In the genomic region with DNA sequence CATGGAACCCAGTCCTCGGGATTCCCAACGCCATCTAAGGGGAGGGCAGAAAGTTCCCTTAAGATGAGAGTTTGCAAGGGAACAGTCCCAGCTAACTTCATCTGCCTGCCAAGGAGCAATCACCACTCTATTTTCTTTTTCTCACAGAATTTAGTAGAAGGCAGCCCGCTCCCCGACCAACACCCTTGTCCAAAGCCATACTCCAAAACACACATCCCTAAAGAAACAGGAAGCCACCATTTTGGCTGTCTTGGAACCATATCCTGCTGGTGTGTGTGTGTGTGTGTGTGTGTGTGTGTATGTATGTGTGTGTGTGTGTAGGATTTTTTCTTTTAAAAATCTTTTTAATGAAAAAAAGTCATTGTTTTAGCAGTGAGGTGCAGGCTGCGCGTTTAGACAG, we compare ENCODE assay signal across 15 cellular contexts. TPM values are rescaled to one million over a fixed set of nuclear protein-coding genes. Genes with fewer than 3 reads are reported as not detected.
DNase-seq lines count a peak whose midpoint lies in the region; ATAC-seq and TF ChIP-seq lines count a peak whose summit lies in the region.
"Had no signal": no experiment of that assay in that cellular context is flagged by ENCODE, and none has a peak within 500 bp of the region (broad histone marks: within the 10 kb centered on the region; RNA-seq: fewer than 3 reads in every experiment).

No MANE protein-coding gene starts in this region.

- peaks cover 84% of the 10 kb centered on the region for H3K27me3 Mint-ChIP-seq in stimulated activated memory B cell treated with anti-CD40 and anti-IgM and Interleukin-4, amounts not matched to agents 10 μg/mL and 1 μg/mL and 100 μg/mL, for 72 hours

- DNase-seq in esophagus squamous epithelium (lab: John Stamatoyannopoulos, UW) (no peak), lung (ENCODE audit: low spot score) (no peak), spleen (peak; percentile 25), NOMO-1 treated with DMSO at 0.1 percent for 48 hours (lab: John Stamatoyannopoulos, UW; ENCODE audit: unreplicated experiment) (no peak)
- DNase-seq: activated gamma-delta T cell treated with Interleukin-2 at 50 U/mL for 16 hours; AML-193; central memory CD4-positive, alpha-beta T cell; DMS79; Kasumi-1; left colon; NCI-H2081 had no signal

- no peaks in the 10 kb centered on the region for H3K9me3 Mint-ChIP-seq in stimulated activated memory B cell treated with anti-CD40 and anti-IgM and Interleukin-4, amounts not matched to agents 10 μg/mL and 1 μg/mL and 100 μg/mL, for 72 hours

- no peak overlapping the region for H3K27ac Mint-ChIP-seq in stimulated activated memory B cell treated with anti-CD40 and anti-IgM and Interleukin-4, amounts not matched to agents 10 μg/mL and 1 μg/mL and 100 μg/mL, for 72 hours

- H3K36me3 ChIP-seq in HUES48 (ENCODE audit: control insufficient read depth, insufficient read depth, low read length): no peaks in the 10 kb centered on the region
- H3K36me3 ChIP-seq in esophagus squamous epithelium: no peaks in the 10 kb centered on the region
- H3K36me3 ChIP-seq in lung (ENCODE audit: control insufficient read depth in 2 of 2, insufficient read depth in 2 of 2, low read length in 2 of 2): no peaks in the 10 kb centered on the region
- no peaks in the 10 kb centered on the region for H3K36me3 ChIP-seq in spleen

- no peaks in the 10 kb centered on the region for H3K36me3 Mint-ChIP-seq in stimulated activated memory B cell treated with anti-CD40 and anti-IgM and Interleukin-4, amounts not matched to agents 10 μg/mL and 1 μg/mL and 100 μg/mL, for 72 hours

- H3K4me1 ChIP-seq in HUES48 (ENCODE audit: control insufficient read depth, insufficient read depth, low read length) (no peaks in the 10 kb centered on the region), esophagus squamous epithelium (peaks cover 0 to 44% (median 7%) of the 10 kb centered on the region in 3 donors), lung (ENCODE audit: control insufficient read depth in 2 of 2, insufficient read depth in 2 of 2, low read length in 2 of 2) (peaks cover 0 to 6% of the 10 kb centered on the region in 2 donors), spleen (peaks cover 0 to 63% (median 29%) of the 10 kb centered on the region in 6 donors)

- peaks cover 9% of the 10 kb centered on the region for H3K4me1 Mint-ChIP-seq in stimulated activated memory B cell treated with anti-CD40 and anti-IgM and Interleukin-4, amounts not matched to agents 10 μg/mL and 1 μg/mL and 100 μg/mL, for 72 hours

- no peak for TF ChIP-seq CTCF in esophagus squamous epithelium (IDR thresholded peaks at IDR 0.05)
- TF ChIP-seq CTCF in lung (IDR thresholded peaks at IDR 0.05; ENCODE audit: control extremely low read depth, extremely low read depth): no peak
- TF ChIP-seq CTCF in spleen (IDR thresholded peaks at IDR 0.05 in 8 of 11, conservative IDR thresholded peaks at IDR 0.05 in 3 of 11): no peak

- WGBS in esophagus squamous epithelium, 2 donors: 39 to 75% methylated on average over 4 of the region's 6 CpGs
- WGBS in lung, 2 donors: 27 to 33% methylated on average over 6 of the region's 6 CpGs
- 16 to 34% (median 30%) methylated on average over 6 of the region's 6 CpGs for WGBS in spleen, 5 donors

- H3K9me3 ChIP-seq in HUES48 (ENCODE audit: control insufficient read depth, insufficient read depth, low read length) (no peaks in the 10 kb centered on the region), esophagus squamous epithelium (no peaks in the 10 kb centered on the region), lung (ENCODE audit: control insufficient read depth in 2 of 2, insufficient read depth in 1 of 2, low read length in 1 of 2) (no peaks in the 10 kb centered on the region), spleen (no peaks in the 10 kb centered on the region)

- no peak for TF ChIP-seq POLR2A in esophagus squamous epithelium (IDR thresholded peaks at IDR 0.05)
- TF ChIP-seq POLR2A in spleen (IDR thresholded peaks at IDR 0.05): no peak

- H3K4me3 Mint-ChIP-seq in stimulated activated memory B cell treated with anti-CD40 and anti-IgM and Interleukin-4, amounts not matched to agents 10 μg/mL and 1 μg/mL and 100 μg/mL, for 72 hours: no peak overlapping the region

- H3K4me3 ChIP-seq in HUES48 (ENCODE audit: low read depth, low read length) (peak overlapping the region; percentile 77), esophagus squamous epithelium (peak overlapping the region; percentile 20 to 74 (median 54)), lung (peak overlapping the region; percentile 67), spleen (peak overlapping the region; percentile 41 to 77 (median 56))

- H3K27me3 ChIP-seq in HUES48 (ENCODE audit: control insufficient read depth, insufficient read depth, low read length) (peaks cover 66% of the 10 kb centered on the region), esophagus squamous epithelium (peaks cover 0 to 86% (median 8%) of the 10 kb centered on the region in 4 donors), lung (ENCODE audit: control insufficient read depth, insufficient read depth) (no peaks in the 10 kb centered on the region), spleen (replicated peaks in 1 of 7) (peaks cover 0 to 73% (median 17%) of the 10 kb centered on the region in 7 donors)

- H3K9ac ChIP-seq in HUES48 (ENCODE audit: low read depth, low read length): no peak overlapping the region

- no peak for ATAC-seq in lung (ENCODE audit: insufficient read depth, low FRiP score)
- no peak for ATAC-seq in GM18520 (IDR thresholded peaks at IDR 0.05; ENCODE audit: unreplicated experiment)
- ATAC-seq in stimulated activated memory B cell treated with anti-CD40 and anti-IgM and Interleukin-4, amounts not matched to agents 10 μg/mL and 1 μg/mL and 100 μg/mL, for 72 hours: no peak
- no peak for ATAC-seq in GM18517 (IDR thresholded peaks at IDR 0.05; ENCODE audit: unreplicated experiment)
- ATAC-seq: left colon had no signal

- intact Hi-C loops in esophagus squamous epithelium (cut with DNase I): no loop called here
- intact Hi-C loops in spleen (cut with DNase I; ENCODE audit: low total_unique reads): no loop called here

- H3K27ac ChIP-seq in HUES48 (ENCODE audit: low read depth, low read length) (no peak overlapping the region), esophagus squamous epithelium (peak overlapping the region; percentile 62 to 88 (median 79)), lung (ENCODE audit: low read depth in 1 of 2, low read length in 1 of 2) (peak overlapping the region in 1 of 2 donors; percentile 87), spleen (peak overlapping the region; percentile 53 to 90 (median 84))

RNA-seq across cellular contexts. Expression of gene FGD5, which starts 7.0 kb away (rescaled TPM):
- total RNA-seq in esophagus squamous epithelium (10 to 100 TPM in 1 of 4 donors, 1 to 10 TPM in 2, under 1 TPM in 1; 0.80 to 12.0 (median 3.9) TPM), lung (10 to 100 TPM; 45.3 to 58.5 TPM), spleen (100 to 1,000 TPM in 2 of 7 donors, 10 to 100 TPM in 5; 62.5 to 145 (median 68.7) TPM)
- polyA plus RNA-seq in lung (10 to 100 TPM; 14.6 to 19.0 TPM), spleen (10 to 100 TPM in 1 of 3 donors, 1 to 10 TPM in 2; 6.0 to 18.3 (median 6.7) TPM)
